16 cellular contexts compared by ENCODE assay signal in the genomic region with DNA sequence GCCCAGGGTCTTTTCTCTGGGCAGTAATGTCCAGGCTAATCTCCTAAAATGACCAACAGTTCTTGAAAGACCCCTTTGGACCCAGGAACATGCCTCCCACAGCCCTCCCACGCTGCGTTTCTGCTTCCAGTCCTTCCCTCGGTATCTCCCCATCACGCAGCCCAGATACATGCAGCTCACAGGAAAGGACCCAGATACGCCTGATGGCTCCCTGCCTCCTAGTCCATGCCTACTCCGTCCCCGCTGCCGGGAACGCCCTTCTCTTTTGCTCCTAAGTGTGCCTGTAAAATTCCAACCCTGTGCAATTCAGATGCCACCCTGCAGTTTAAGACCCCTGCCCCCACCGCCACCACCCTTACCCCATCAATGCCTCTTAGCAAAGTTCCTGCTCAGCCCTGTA. TPM values are rescaled to one million over a fixed set of nuclear protein-coding genes. Genes with fewer than 3 reads are reported as not detected.
"Had no signal": no experiment of that assay in that cellular context is flagged by ENCODE, and none has a peak within 500 bp of the region (broad histone marks: within the 10 kb centered on the region; RNA-seq: fewer than 3 reads in every experiment).

No MANE protein-coding gene starts in this region.

- H3K36me3 Mint-ChIP-seq: natural killer cell had no signal

- H3K4me1 ChIP-seq: colonic mucosa, gastrocnemius medialis, heart right ventricle, thyroid gland, vagina had no signal

- H3K27ac ChIP-seq: colonic mucosa, gastrocnemius medialis, heart right ventricle, thyroid gland, vagina had no signal

- H3K4me3 Mint-ChIP-seq: activated CD4-positive, alpha-beta memory T cell treated with anti-CD3 and anti-CD28 coated beads, Interleukin-2, amount 10 ng/mL, durations not matched to agents 7 days and 5 days; activated CD4-positive, alpha-beta T cell treated with anti-CD3 and anti-CD28 coated beads for 36 hours; natural killer cell; stimulated activated naive CD8-positive, alpha-beta T cell treated with anti-CD3 and anti-CD28 coated beads, Interleukin-15, amount 100 ng/mL, for 72 hours had no signal

- DNase-seq: activated CD4-positive, alpha-beta memory T cell treated with anti-CD3 and anti-CD28 coated beads, Interleukin-2, amount 10 ng/mL, durations not matched to agents 7 days and 5 days; activated CD8-positive, alpha-beta memory T cell treated with anti-CD3 and anti-CD28 coated beads, Interleukin-2, amount 50 U/mL, for 4 hours; colonic mucosa; effector CD4-positive, alpha-beta T cell; gastrocnemius medialis; heart right ventricle; natural killer cell; stimulated activated CD4-positive, alpha-beta T cell treated with anti-CD3 and anti-CD28 coated beads, Interleukin-4, amount 100 ng/mL, for 1 hour; stimulated activated CD8-positive, alpha-beta memory T cell treated with anti-CD3 and anti-CD28 coated beads, Interleukin-4, amount 100 ng/mL, for 48 hours; stimulated activated naive CD8-positive, alpha-beta T cell treated with anti-CD3 and anti-CD28 coated beads, Interleukin-15, amount 100 ng/mL, for 72 hours; thyroid gland had no signal

- H3K4me3 ChIP-seq: colonic mucosa, gastrocnemius medialis, heart right ventricle, thyroid gland, vagina had no signal

- H3K27me3 ChIP-seq: colonic mucosa, gastrocnemius medialis, thyroid gland, vagina had no signal

- H3K27me3 Mint-ChIP-seq: activated CD4-positive, alpha-beta memory T cell treated with anti-CD3 and anti-CD28 coated beads, Interleukin-2, amount 10 ng/mL, durations not matched to agents 7 days and 5 days had no signal

- H3K9me3 ChIP-seq: colonic mucosa, gastrocnemius medialis, thyroid gland, vagina had no signal

- H3K27ac Mint-ChIP-seq: activated CD4-positive, alpha-beta memory T cell treated with anti-CD3 and anti-CD28 coated beads, Interleukin-2, amount 10 ng/mL, durations not matched to agents 7 days and 5 days; activated CD4-positive, alpha-beta T cell treated with anti-CD3 and anti-CD28 coated beads for 36 hours; natural killer cell had no signal

- H3K4me1 Mint-ChIP-seq: activated CD4-positive, alpha-beta memory T cell treated with anti-CD3 and anti-CD28 coated beads, Interleukin-2, amount 10 ng/mL, durations not matched to agents 7 days and 5 days; activated CD4-positive, alpha-beta T cell treated with anti-CD3 and anti-CD28 coated beads for 36 hours; natural killer cell; stimulated activated naive CD8-positive, alpha-beta T cell treated with anti-CD3 and anti-CD28 coated beads, Interleukin-15, amount 100 ng/mL, for 72 hours had no signal

- H3K36me3 ChIP-seq: colonic mucosa, gastrocnemius medialis, heart right ventricle, thyroid gland, vagina had no signal

- ATAC-seq: activated CD4-positive, alpha-beta T cell treated with anti-CD3 and anti-CD28 coated beads for 36 hours; gastrocnemius medialis; heart right ventricle; left lobe of liver; natural killer cell; stimulated activated naive CD8-positive, alpha-beta T cell treated with anti-CD3 and anti-CD28 coated beads, Interleukin-15, amount 100 ng/mL, for 72 hours had no signal

- H3K9me3 Mint-ChIP-seq: natural killer cell; stimulated activated naive CD8-positive, alpha-beta T cell treated with anti-CD3 and anti-CD28 coated beads, Interleukin-15, amount 100 ng/mL, for 72 hours had no signal

RNA-seq across cellular contexts. Expression of a gene that starts 0.8 kb away (rescaled TPM):
- total RNA-seq: activated CD4-positive, alpha-beta T cell treated with anti-CD3 and anti-CD28 coated beads for 36 hours; fibroblast of lung; gastrocnemius medialis; left lobe of liver; osteocyte had no signal
- polyA plus RNA-seq: fibroblast of lung, heart right ventricle had no signal
